32 cellular contexts compared by ENCODE assay signal in the genomic region with DNA sequence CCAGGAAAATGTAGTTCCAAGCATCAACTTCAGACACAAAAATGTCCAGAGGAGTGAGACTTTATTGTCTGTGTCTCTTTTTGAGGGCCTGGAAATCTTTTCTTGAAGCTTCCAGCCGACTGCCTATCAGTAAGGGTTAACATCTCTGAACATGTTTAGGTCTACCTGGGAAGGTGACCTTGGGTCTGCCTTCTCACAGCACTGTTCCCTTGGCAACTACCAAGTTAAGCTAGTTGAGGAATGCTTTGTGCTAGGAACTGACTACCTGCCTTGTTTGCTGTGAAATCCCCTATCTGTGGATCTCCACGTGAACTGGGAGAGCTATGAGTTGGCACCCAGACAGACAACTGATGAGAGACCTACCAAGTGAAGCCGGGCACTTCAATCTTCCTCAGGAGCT.
"Had no signal": no experiment of that assay in that cellular context is flagged by ENCODE, and none has a peak within 500 bp of the region (broad histone marks: within the 10 kb centered on the region; RNA-seq: fewer than 3 reads in every experiment).

No MANE protein-coding gene starts in this region.

- H3K4me1 ChIP-seq: ascending aorta, Peyer's patch had no signal

- DNase-seq: activated CD4-positive, alpha-beta T cell treated with anti-CD3 and anti-CD28 coated beads, Interleukin-2, amount 50 U/mL, for 4 hours; activated CD8-positive, alpha-beta T cell treated with anti-CD3 and anti-CD28 coated beads for 36 hours; activated effector memory CD4-positive, alpha-beta T cell treated with Interleukin-2 at 50 U/mL for 16 hours; activated naive CD8-positive, alpha-beta T cell treated with anti-CD3 and anti-CD28 coated beads, Interleukin-2, amount 10 ng/mL, durations not matched to agents 7 days and 5 days; activated T-cell treated with anti-CD3 and anti-CD28 coated beads, Interleukin-2, amount 50 U/mL, for 24 hours; amygdala; MM.1S; MV-4-11; NCI-H1092; NCI-H1436 treated with DMSO at 0.1 percent for 48 hours; NCI-H1694 treated with DMSO at 0.1 percent for 48 hours; NCI-H2029; NCI-H2171; NCI-H510A; NCI-H526; NCI-H748 treated with DMSO at 0.1 percent for 48 hours; NK-92 treated with Interleukin-12 subunit alpha and Interleukin-12 subunit beta, amount 100 ng/mL, for 24 hours; PC-3; Peyer's patch; RPMI8226; SHP77 treated with DMSO at 0.1 percent for 48 hours; SK-N-SH had no signal

- H3K4me3 ChIP-seq: ascending aorta, cardiac muscle cell, Peyer's patch, SJSA1 had no signal

- H3K9ac ChIP-seq: KMS-11, SK-N-SH had no signal

- H3K27ac ChIP-seq: ascending aorta, cardiac muscle cell, KMS-11, Peyer's patch, SJSA1 had no signal

- H3K4me2 ChIP-seq: KMS-11, SK-N-SH had no signal

- H3K27ac Mint-ChIP-seq: activated CD8-positive, alpha-beta T cell treated with anti-CD3 and anti-CD28 coated beads for 36 hours; activated naive CD4-positive, alpha-beta T cell treated with anti-CD3 and anti-CD28 coated beads, Interleukin-2, amount 50 U/mL, for 24 hours; activated naive CD8-positive, alpha-beta T cell treated with anti-CD3 and anti-CD28 coated beads, Interleukin-2, amount 10 ng/mL, durations not matched to agents 7 days and 5 days; activated T-cell treated with anti-CD3 and anti-CD28 coated beads, Interleukin-2, amount 50 U/mL, for 24 hours; activated T-helper 1 cell treated with anti-CD3 and anti-CD28 coated beads, Interleukin-12 subunit alpha, Interleukin-12 subunit beta, Interleukin-2, Interleukin-4 antibody, amounts not matched to agents 30 ng/mL and 10 ng/mL and 1 ng/mL, durations not matched to agents 14 hours and 24 hours and 36 hours; T-helper 1 cell treated with Interleukin-12 subunit alpha and Interleukin-12 subunit beta and Interleukin-4 antibody, amounts not matched to agents 30 μg/mL and 1 μg/mL, for 36 hours; T-helper 2 cell treated with Interferon-gamma antibody and Interleukin-4, amounts not matched to agents 5 μg/mL and 100 μg/mL, for 36 hours had no signal

- FAIRE-seq: TTC549 had no signal

- H3K27me3 Mint-ChIP-seq: activated CD8-positive, alpha-beta T cell treated with anti-CD3 and anti-CD28 coated beads for 36 hours; activated naive CD4-positive, alpha-beta T cell treated with anti-CD3 and anti-CD28 coated beads, Interleukin-2, amount 50 U/mL, for 24 hours; activated naive CD8-positive, alpha-beta T cell treated with anti-CD3 and anti-CD28 coated beads, Interleukin-2, amount 10 ng/mL, durations not matched to agents 7 days and 5 days; activated T-cell treated with anti-CD3 and anti-CD28 coated beads, Interleukin-2, amount 50 U/mL, for 24 hours; central memory CD8-positive, alpha-beta T cell had no signal

- H3K27me3 ChIP-seq: ascending aorta, cardiac muscle cell, Peyer's patch, SJSA1 had no signal

- H3K4me1 Mint-ChIP-seq: activated naive CD4-positive, alpha-beta T cell treated with anti-CD3 and anti-CD28 coated beads, Interleukin-2, amount 50 U/mL, for 24 hours; activated naive CD8-positive, alpha-beta T cell treated with anti-CD3 and anti-CD28 coated beads, Interleukin-2, amount 10 ng/mL, durations not matched to agents 7 days and 5 days; central memory CD8-positive, alpha-beta T cell had no signal

- H3K9me3 Mint-ChIP-seq: activated CD8-positive, alpha-beta T cell treated with anti-CD3 and anti-CD28 coated beads for 36 hours; activated naive CD4-positive, alpha-beta T cell treated with anti-CD3 and anti-CD28 coated beads, Interleukin-2, amount 50 U/mL, for 24 hours; activated naive CD8-positive, alpha-beta T cell treated with anti-CD3 and anti-CD28 coated beads, Interleukin-2, amount 10 ng/mL, durations not matched to agents 7 days and 5 days; activated T-cell treated with anti-CD3 and anti-CD28 coated beads, Interleukin-2, amount 50 U/mL, for 24 hours; activated T-helper 1 cell treated with anti-CD3 and anti-CD28 coated beads, Interleukin-12 subunit alpha, Interleukin-12 subunit beta, Interleukin-2, Interleukin-4 antibody, amounts not matched to agents 30 ng/mL and 10 ng/mL and 1 ng/mL, durations not matched to agents 14 hours and 24 hours and 36 hours; central memory CD8-positive, alpha-beta T cell; T-helper 1 cell treated with Interleukin-12 subunit alpha and Interleukin-12 subunit beta and Interleukin-4 antibody, amounts not matched to agents 30 μg/mL and 1 μg/mL, for 36 hours; T-helper 2 cell treated with Interferon-gamma antibody and Interleukin-4, amounts not matched to agents 5 μg/mL and 100 μg/mL, for 36 hours had no signal

- H3K36me3 ChIP-seq: cardiac muscle cell, Peyer's patch, SJSA1 had no signal

- ATAC-seq: activated CD8-positive, alpha-beta T cell treated with anti-CD3 and anti-CD28 coated beads for 36 hours; PC-3 had no signal

- H3K9me3 ChIP-seq: ascending aorta, Peyer's patch, SK-N-SH had no signal

- H3K4me3 Mint-ChIP-seq: activated CD8-positive, alpha-beta T cell treated with anti-CD3 and anti-CD28 coated beads for 36 hours; activated naive CD4-positive, alpha-beta T cell treated with anti-CD3 and anti-CD28 coated beads, Interleukin-2, amount 50 U/mL, for 24 hours; activated naive CD8-positive, alpha-beta T cell treated with anti-CD3 and anti-CD28 coated beads, Interleukin-2, amount 10 ng/mL, durations not matched to agents 7 days and 5 days; activated T-cell treated with anti-CD3 and anti-CD28 coated beads, Interleukin-2, amount 50 U/mL, for 24 hours; activated T-helper 1 cell treated with anti-CD3 and anti-CD28 coated beads, Interleukin-12 subunit alpha, Interleukin-12 subunit beta, Interleukin-2, Interleukin-4 antibody, amounts not matched to agents 30 ng/mL and 10 ng/mL and 1 ng/mL, durations not matched to agents 14 hours and 24 hours and 36 hours; central memory CD8-positive, alpha-beta T cell; T-helper 1 cell treated with Interleukin-12 subunit alpha and Interleukin-12 subunit beta and Interleukin-4 antibody, amounts not matched to agents 30 μg/mL and 1 μg/mL, for 36 hours; T-helper 2 cell treated with Interferon-gamma antibody and Interleukin-4, amounts not matched to agents 5 μg/mL and 100 μg/mL, for 36 hours had no signal
